In the genomic region with DNA sequence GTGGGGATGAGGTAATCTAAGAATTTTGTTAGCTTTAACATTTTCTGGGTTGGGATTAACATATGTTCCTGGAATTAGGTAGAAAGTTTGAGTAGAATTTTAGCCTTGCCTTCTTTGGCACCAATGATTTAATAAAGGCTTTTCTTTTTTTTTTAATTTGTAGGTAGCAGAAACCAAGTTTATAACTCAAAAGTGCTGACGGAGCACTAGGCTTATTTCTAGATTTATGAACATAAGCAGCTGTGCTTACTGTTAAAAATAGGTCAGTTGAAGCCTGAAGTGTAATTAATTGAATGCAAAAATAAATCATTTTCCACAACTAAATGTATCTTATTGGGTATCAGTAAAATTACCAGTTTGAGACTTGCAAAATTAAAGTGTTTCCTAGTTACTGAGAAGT, we compare ENCODE assay signal across 2 cellular contexts.
A peak's percentile ranks its signal among the peaks of the same experiment; 100 is the strongest.
TF ChIP-seq lines count a peak whose summit lies in the region.

No MANE protein-coding gene starts in this region.

TF ChIP-seq in A549, 52 proteins besides CTCF, POLR2A, EP300 and RAD21 (continued from another document):
- TF ChIP-seq HES2 (IDR thresholded peaks at IDR 0.05) (no peak), SMC3 (IDR thresholded peaks at IDR 0.05) (no peak), MAFK (IDR thresholded peaks at IDR 0.05; ENCODE audit: partially characterized antibody) (peak; percentile 73), MAZ (IDR thresholded peaks at IDR 0.05; ENCODE audit: borderline replicate concordance, low read depth, low read length) (no peak)

TF ChIP-seq in K562, 482 proteins besides CTCF, POLR2A, EP300 and RAD21 (continued from another document):
- TF ChIP-seq, protein P1, sequence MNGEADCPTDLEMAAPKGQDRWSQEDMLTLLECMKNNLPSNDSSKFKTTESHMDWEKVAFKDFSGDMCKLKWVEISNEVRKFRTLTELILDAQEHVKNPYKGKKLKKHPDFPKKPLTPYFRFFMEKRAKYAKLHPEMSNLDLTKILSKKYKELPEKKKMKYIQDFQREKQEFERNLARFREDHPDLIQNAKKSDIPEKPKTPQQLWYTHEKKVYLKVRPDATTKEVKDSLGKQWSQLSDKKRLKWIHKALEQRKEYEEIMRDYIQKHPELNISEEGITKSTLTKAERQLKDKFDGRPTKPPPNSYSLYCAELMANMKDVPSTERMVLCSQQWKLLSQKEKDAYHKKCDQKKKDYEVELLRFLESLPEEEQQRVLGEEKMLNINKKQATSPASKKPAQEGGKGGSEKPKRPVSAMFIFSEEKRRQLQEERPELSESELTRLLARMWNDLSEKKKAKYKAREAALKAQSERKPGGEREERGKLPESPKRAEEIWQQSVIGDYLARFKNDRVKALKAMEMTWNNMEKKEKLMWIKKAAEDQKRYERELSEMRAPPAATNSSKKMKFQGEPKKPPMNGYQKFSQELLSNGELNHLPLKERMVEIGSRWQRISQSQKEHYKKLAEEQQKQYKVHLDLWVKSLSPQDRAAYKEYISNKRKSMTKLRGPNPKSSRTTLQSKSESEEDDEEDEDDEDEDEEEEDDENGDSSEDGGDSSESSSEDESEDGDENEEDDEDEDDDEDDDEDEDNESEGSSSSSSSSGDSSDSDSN (IDR thresholded peaks at IDR 0.05; ENCODE audit: borderline replicate concordance in 1 of 2, low read depth in 2 of 2, low read length in 2 of 2), result no peak
- TF ChIP-seq ZNF316 (IDR thresholded peaks at IDR 0.05) (peak; percentile 38; the same call in 1 of the 2 replicates), SETDB1 (IDR thresholded peaks at IDR 0.05; ENCODE audit: low read length) (no peak)
TF ChIP-seq in K562: peak in this region for 2.
